In genomic region chr22:40326905-40327735, GRCh38 we compare ENCODE assay signal across 10 cellular contexts. TPM values are rescaled to one million over a fixed set of nuclear protein-coding genes. Genes with fewer than 3 reads are reported as not detected.
DNase-seq lines count a peak whose midpoint lies in the region; ATAC-seq and TF ChIP-seq lines count a peak whose summit lies in the region.
"Had no signal": no experiment of that assay in that cellular context is flagged by ENCODE, and none has a peak within 500 bp of the region (broad histone marks: within the 10 kb centered on the region; RNA-seq: fewer than 3 reads in every experiment).

No MANE protein-coding gene starts in this region.

- H3K9me3 ChIP-seq in left ventricle myocardium inferior (replicated peaks), result no peaks in the 10 kb centered on the region

- CTCF ChIA-PET in activated CD8-positive, alpha-beta memory T cell treated with anti-CD3 and anti-CD28 coated beads, Interleukin-2, amount 10 ng/mL, durations not matched to agents 7 days and 5 days (lab: Charles Lee), result interaction anchor here (0.8 to 1.1 kb wide), 3 partner anchors 18 to 112 kb away, joined by 3 read pairs; no protein-coding TSS in a partner anchor

- peaks cover 38% of the 10 kb centered on the region for H3K36me3 ChIP-seq in left ventricle myocardium inferior

- peaks cover 37% of the 10 kb centered on the region for H3K36me3 Mint-ChIP-seq in activated CD8-positive, alpha-beta memory T cell treated with anti-CD3 and anti-CD28 coated beads, Interleukin-2, amount 10 ng/mL, durations not matched to agents 7 days and 5 days

- no peak overlapping the region for H3K4me3 ChIP-seq in left ventricle myocardium inferior

- no peaks in the 10 kb centered on the region for H3K9me3 Mint-ChIP-seq in activated CD8-positive, alpha-beta memory T cell treated with anti-CD3 and anti-CD28 coated beads, Interleukin-2, amount 10 ng/mL, durations not matched to agents 7 days and 5 days (ENCODE audit: low read depth)
- H3K9me3 Mint-ChIP-seq: activated T-helper 2 cell treated with anti-CD3 and anti-CD28 coated beads, Interferon-gamma antibody, Interleukin-2, Interleukin-4, amounts not matched to agents 10 μg/mL and 5 μg/mL and 100 μg/mL, durations not matched to agents 14 hours and 24 hours and 36 hours had no signal

- no peak for TF ChIP-seq CTCF in left ventricle myocardium inferior (IDR thresholded peaks at IDR 0.05; ENCODE audit: borderline replicate concordance)

- peaks cover 23% of the 10 kb centered on the region for H3K4me1 ChIP-seq in left ventricle myocardium inferior

- H3K4me1 Mint-ChIP-seq in activated CD8-positive, alpha-beta memory T cell treated with anti-CD3 and anti-CD28 coated beads, Interleukin-2, amount 10 ng/mL, durations not matched to agents 7 days and 5 days, result peaks cover 80% of the 10 kb centered on the region

- DNase-seq in left ventricle myocardium inferior (no peak), Right ventricle myocardium superior (no peak), kidney tubule cell (ENCODE audit: low spot score) (peak; percentile 22), GM19240 (ENCODE audit: insufficient read length, low spot score) (no peak), activated gamma-delta T cell (lab: John Stamatoyannopoulos, UW) (no peak), hippocampal formation (lab: John Stamatoyannopoulos, UW) (no peak)
- DNase-seq in activated CD8-positive, alpha-beta memory T cell treated with anti-CD3 and anti-CD28 coated beads, Interleukin-2, amount 10 ng/mL, durations not matched to agents 7 days and 5 days, result no peak
- DNase-seq: SHP77 treated with DMSO at 0.1 percent for 48 hours had no signal

- peak overlapping the region; percentile 45 for H3K27ac ChIP-seq in left ventricle myocardium inferior (replicated peaks)

- ATAC-seq in Right ventricle myocardium superior (ENCODE audit: poor library complexity), result no peak
- ATAC-seq in activated CD8-positive, alpha-beta memory T cell treated with anti-CD3 and anti-CD28 coated beads, Interleukin-2, amount 10 ng/mL, durations not matched to agents 7 days and 5 days, result no peak
- ATAC-seq in GM18517 (IDR thresholded peaks at IDR 0.05; ENCODE audit: unreplicated experiment), result no peak

- H3K27ac Mint-ChIP-seq in activated CD8-positive, alpha-beta memory T cell treated with anti-CD3 and anti-CD28 coated beads, Interleukin-2, amount 10 ng/mL, durations not matched to agents 7 days and 5 days, result peak overlapping the region; percentile 27
- H3K27ac Mint-ChIP-seq: activated T-helper 2 cell treated with anti-CD3 and anti-CD28 coated beads, Interferon-gamma antibody, Interleukin-2, Interleukin-4, amounts not matched to agents 10 μg/mL and 5 μg/mL and 100 μg/mL, durations not matched to agents 14 hours and 24 hours and 36 hours had no signal

- no peak overlapping the region for H3K4me3 Mint-ChIP-seq in activated CD8-positive, alpha-beta memory T cell treated with anti-CD3 and anti-CD28 coated beads, Interleukin-2, amount 10 ng/mL, durations not matched to agents 7 days and 5 days

- intact Hi-C loops in left ventricle myocardium inferior (cut with micrococcal nuclease), result no loop called here
- intact Hi-C loops in Right ventricle myocardium superior (cut with DNase I), result no loop called here

- no peaks in the 10 kb centered on the region for H3K27me3 ChIP-seq in left ventricle myocardium inferior (ENCODE audit: low read depth)

- H3K27me3 Mint-ChIP-seq in activated CD8-positive, alpha-beta memory T cell treated with anti-CD3 and anti-CD28 coated beads, Interleukin-2, amount 10 ng/mL, durations not matched to agents 7 days and 5 days, result no peaks in the 10 kb centered on the region

RNA-seq across cellular contexts. Expression of gene ADSL, which starts 19.2 kb away (rescaled TPM):
- total RNA-seq in left ventricle myocardium inferior, result 48.5 TPM
- 52.0 TPM for total RNA-seq in Right ventricle myocardium superior
- total RNA-seq in activated CD8-positive, alpha-beta memory T cell treated with anti-CD3 and anti-CD28 coated beads, Interleukin-2, amount 10 ng/mL, durations not matched to agents 7 days and 5 days, result 100 to 1,000 TPM in 1 of 2 experiments, 10 to 100 TPM in 1; 98.3 to 109 TPM

RNA-seq across cellular contexts. Expression of gene SGSM3, which starts 43.3 kb away (rescaled TPM):
- total RNA-seq in left ventricle myocardium inferior, result 40.4 TPM
- 33.6 TPM for total RNA-seq in Right ventricle myocardium superior
- 10 to 100 TPM; 57.6 to 86.3 TPM for total RNA-seq in activated CD8-positive, alpha-beta memory T cell treated with anti-CD3 and anti-CD28 coated beads, Interleukin-2, amount 10 ng/mL, durations not matched to agents 7 days and 5 days
